1 cellular context compared by ENCODE assay signal in the genomic region with DNA sequence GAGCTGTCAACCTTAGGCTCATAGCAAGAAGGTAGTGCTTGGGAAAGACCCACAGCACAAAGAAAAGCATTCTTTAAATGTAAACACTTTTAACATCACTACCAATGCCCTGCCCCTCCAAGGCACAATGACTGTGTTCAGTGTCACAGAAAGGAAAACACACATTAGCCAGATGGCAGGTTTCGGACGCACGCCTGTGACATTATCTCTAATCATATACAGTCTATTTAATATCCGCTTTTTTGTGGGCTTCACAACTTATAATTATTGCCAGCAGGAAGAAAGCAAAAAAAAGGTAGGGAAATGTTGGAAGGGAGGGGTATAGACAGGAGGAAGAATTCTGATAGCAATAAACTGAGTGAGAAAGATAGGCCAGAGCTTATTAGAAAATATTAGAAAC.
TF ChIP-seq lines count a peak whose summit lies in the region.

No MANE protein-coding gene starts in this region.

TF ChIP-seq in H1, 55 proteins besides CTCF, POLR2A, EP300 and RAD21 (continued from another document):
- no peak for TF ChIP-seq GTF2F1 (IDR thresholded peaks at IDR 0.05; ENCODE audit: borderline replicate concordance, low read depth, low read length)
- no peak for TF ChIP-seq KDM5A (IDR thresholded peaks at IDR 0.05; ENCODE audit: low read length)
- TF ChIP-seq JUND (IDR thresholded peaks at IDR 0.05; ENCODE audit: low read length): no peak
- TF ChIP-seq EZH2 (IDR thresholded peaks at IDR 0.05; ENCODE audit: low read depth, low read length, severe bottlenecking): no peak
- no peak for TF ChIP-seq TCF12 (IDR thresholded peaks at IDR 0.05; ENCODE audit: low read depth, low read length)
